ENCODE assay signal across 23 cellular contexts in genomic region chr2:99648906-99649606, GRCh38.
DNase-seq lines count a peak whose midpoint lies in the region; ATAC-seq and TF ChIP-seq lines count a peak whose summit lies in the region.
"Had no signal": no experiment of that assay in that cellular context is flagged by ENCODE, and none has a peak within 500 bp of the region (broad histone marks: within the 10 kb centered on the region; RNA-seq: fewer than 3 reads in every experiment).

No MANE protein-coding gene starts in this region.

- H2AFZ ChIP-seq in mesenchymal stem cell (ENCODE audit: low read depth, low read length), result no peak overlapping the region
- H2AFZ ChIP-seq in smooth muscle cell (ENCODE audit: low read depth), result peak overlapping the region; percentile 50

- H3K9me3 Mint-ChIP-seq in endothelial cell (ENCODE audit: unreplicated experiment), result no peaks in the 10 kb centered on the region
- H3K9me3 Mint-ChIP-seq: activated CD8-positive, alpha-beta T cell treated with anti-CD3 and anti-CD28 coated beads for 36 hours; natural killer cell treated with Interleukin-12 subunit alpha and Interleukin-12 subunit beta and Interleukin-15 and Interleukin-18, amount 100 ng/mL, for 72 hours had no signal

- H3K27ac ChIP-seq in esophagus muscularis mucosa (replicated peaks in 1 of 4), result peak overlapping the region; percentile 10 to 66 (median 52)
- H3K27ac ChIP-seq in mesenchymal stem cell (ENCODE audit: low read length, poor library complexity, severe bottlenecking), result no peak overlapping the region
- H3K27ac ChIP-seq in smooth muscle cell (ENCODE audit: low read depth), result peak overlapping the region; percentile 82
- H3K27ac ChIP-seq: epithelial cell of prostate, HL-60 had no signal

- H3K79me2 ChIP-seq in smooth muscle cell (ENCODE audit: low read depth), result no peaks in the 10 kb centered on the region

- peaks cover 3% of the 10 kb centered on the region for H3K79me1 ChIP-seq in mesenchymal stem cell (replicated peaks; ENCODE audit: low read length, poor library complexity, severe bottlenecking)

- H4K8ac ChIP-seq in mesenchymal stem cell (ENCODE audit: low read length), result no peak overlapping the region

- ATAC-seq in GM18498 (IDR thresholded peaks at IDR 0.05; ENCODE audit: unreplicated experiment) (no peak), HG02763 (IDR thresholded peaks at IDR 0.05; ENCODE audit: unreplicated experiment) (no peak)
- ATAC-seq: activated CD8-positive, alpha-beta T cell treated with anti-CD3 and anti-CD28 coated beads for 36 hours; natural killer cell treated with Interleukin-12 subunit alpha and Interleukin-12 subunit beta and Interleukin-15 and Interleukin-18, amount 100 ng/mL, for 72 hours had no signal

- H3K27me3 ChIP-seq in esophagus muscularis mucosa, result no peaks in the 10 kb centered on the region
- H3K27me3 ChIP-seq in mesenchymal stem cell (ENCODE audit: control insufficient read depth in 1 of 2, insufficient read depth in 1 of 2, low read length in 2 of 2), result peaks cover 0 to 47% of the 10 kb centered on the region in 2 experiments
- H3K27me3 ChIP-seq in smooth muscle cell (ENCODE audit: low read depth), result no peaks in the 10 kb centered on the region
- H3K27me3 ChIP-seq: dorsolateral prefrontal cortex had no signal

- peaks cover 3% of the 10 kb centered on the region for H3K27me3 Mint-ChIP-seq in endothelial cell (ENCODE audit: unreplicated experiment)
- H3K27me3 Mint-ChIP-seq: activated CD8-positive, alpha-beta T cell treated with anti-CD3 and anti-CD28 coated beads for 36 hours; CD4-positive, alpha-beta memory T cell; progenitor cell of endocrine pancreas had no signal

- peaks cover 6% of the 10 kb centered on the region for H3K4me1 Mint-ChIP-seq in endothelial cell (ENCODE audit: unreplicated experiment)
- H3K4me1 Mint-ChIP-seq: CD4-positive, alpha-beta memory T cell had no signal

- no peak overlapping the region for H2AK5ac ChIP-seq in mesenchymal stem cell (ENCODE audit: low read length, severe bottlenecking)

- H4K91ac ChIP-seq in mesenchymal stem cell (ENCODE audit: low read length), result no peak overlapping the region

- H3K36me3 Mint-ChIP-seq in endothelial cell (ENCODE audit: low read depth, unreplicated experiment), result no peaks in the 10 kb centered on the region
- H3K36me3 Mint-ChIP-seq: CD4-positive, alpha-beta memory T cell; natural killer cell treated with Interleukin-12 subunit alpha and Interleukin-12 subunit beta and Interleukin-15 and Interleukin-18, amount 100 ng/mL, for 72 hours had no signal

- H3K4me1 ChIP-seq in esophagus muscularis mucosa (peaks cover 16 to 39% (median 32%) of the 10 kb centered on the region in 4 donors), mesenchymal stem cell (ENCODE audit: control insufficient read depth, insufficient read depth, low read depth, low read length) (peaks cover 11% of the 10 kb centered on the region), smooth muscle cell (ENCODE audit: low read depth) (no peaks in the 10 kb centered on the region)

- H3K27ac Mint-ChIP-seq in endothelial cell (ENCODE audit: unreplicated experiment), result no peak overlapping the region
- H3K27ac Mint-ChIP-seq: activated CD8-positive, alpha-beta T cell treated with anti-CD3 and anti-CD28 coated beads for 36 hours; CD4-positive, alpha-beta memory T cell; natural killer cell treated with Interleukin-12 subunit alpha and Interleukin-12 subunit beta and Interleukin-15 and Interleukin-18, amount 100 ng/mL, for 72 hours; progenitor cell of endocrine pancreas had no signal

- no peak for TF ChIP-seq POLR2A in esophagus muscularis mucosa (IDR thresholded peaks at IDR 0.05; ENCODE audit: low read depth)

- H3K36me3 ChIP-seq in esophagus muscularis mucosa (no peaks in the 10 kb centered on the region), mesenchymal stem cell (ENCODE audit: control insufficient read depth in 1 of 2, insufficient read depth in 2 of 2, low read depth in 1 of 2, low read length in 2 of 2) (peaks cover 0 to 2% of the 10 kb centered on the region in 2 experiments), smooth muscle cell (ENCODE audit: low read depth) (no peaks in the 10 kb centered on the region)

- no peak for TF ChIP-seq RAD21 in Ishikawa (IDR thresholded peaks at IDR 0.05; ENCODE audit: low read depth)

- 53% methylated on average over 9 of the region's 9 CpGs for WGBS in esophagus muscularis mucosa
- 97% methylated on average over 8 of the region's 9 CpGs for WGBS in mesenchymal stem cell
- 89% methylated on average over 9 of the region's 9 CpGs for WGBS in smooth muscle cell (ENCODE audit: low lambda C conversion rate)

- H3K9me3 ChIP-seq in esophagus muscularis mucosa (no peaks in the 10 kb centered on the region), mesenchymal stem cell (ENCODE audit: control insufficient read depth, low read length) (no peaks in the 10 kb centered on the region), smooth muscle cell (replicated peaks; ENCODE audit: low read depth) (no peaks in the 10 kb centered on the region)

- DNase-seq in esophagus muscularis mucosa (ENCODE audit: extremely low spot score) (peak; percentile 75), mesenchymal stem cell (no peak), smooth muscle cell (lab: John Stamatoyannopoulos, UW; ENCODE audit: unreplicated experiment) (no peak), endothelial cell (ENCODE audit: low spot score) (no peak), AG08396 (ENCODE audit: low spot score) (no peak)
- DNase-seq: activated CD4-positive, CD25-positive, alpha-beta regulatory T cell treated with anti-CD3 and anti-CD28 coated beads, Interleukin-2, amount 50 U/mL, for 72 hours; activated CD8-positive, alpha-beta T cell treated with anti-CD3 and anti-CD28 coated beads for 36 hours; CD4-positive, alpha-beta memory T cell; GDM1; kidney; mesendoderm; NCI-H1436 treated with DMSO at 0.1 percent for 48 hours; NCI-H2171; NCI-H526 treated with DMSO at 0.1 percent for 48 hours; stimulated activated CD4-positive, alpha-beta T cell treated with anti-CD3 and anti-CD28 coated beads, Interleukin-1b, Interleukin-23, amount 100 ng/mL, for 48 hours had no signal

- no peak overlapping the region for H3K14ac ChIP-seq in mesenchymal stem cell (ENCODE audit: low read length in 2 of 2)

- peak overlapping the region; percentile 34 for H3K9ac ChIP-seq in mesenchymal stem cell (ENCODE audit: low read length)
- H3K9ac ChIP-seq in smooth muscle cell (ENCODE audit: low read depth), result no peak overlapping the region

- H3K23ac ChIP-seq in mesenchymal stem cell (ENCODE audit: low read length in 2 of 2), result no peak overlapping the region

- H3K4me2 ChIP-seq in mesenchymal stem cell (ENCODE audit: low read length, poor library complexity, severe bottlenecking) (no peak overlapping the region), smooth muscle cell (no peak overlapping the region)

- H4K20me1 ChIP-seq in smooth muscle cell (ENCODE audit: low read depth), result no peaks in the 10 kb centered on the region

- H2BK120ac ChIP-seq in mesenchymal stem cell (ENCODE audit: low read depth, low read length), result no peak overlapping the region

- TF ChIP-seq CTCF in esophagus muscularis mucosa (IDR thresholded peaks at IDR 0.05), result no peak
- TF ChIP-seq CTCF in smooth muscle cell (IDR thresholded peaks at IDR 0.05; ENCODE audit: borderline replicate concordance, insufficient read depth, poor library complexity, severe bottlenecking), result no peak
- TF ChIP-seq CTCF in endothelial cell (IDR thresholded peaks at IDR 0.05; ENCODE audit: unreplicated experiment), result no peak

- H3F3A ChIP-seq in smooth muscle cell (ENCODE audit: low read depth), result peaks cover 5% of the 10 kb centered on the region

- no peak overlapping the region for H3K4ac ChIP-seq in mesenchymal stem cell (ENCODE audit: low read depth in 1 of 2, low read length in 2 of 2)

- H3K18ac ChIP-seq in mesenchymal stem cell (ENCODE audit: low read depth in 1 of 2, low read length in 2 of 2), result no peak overlapping the region

- H3K4me3 Mint-ChIP-seq in endothelial cell (ENCODE audit: unreplicated experiment), result no peak overlapping the region
- H3K4me3 Mint-ChIP-seq: activated CD8-positive, alpha-beta T cell treated with anti-CD3 and anti-CD28 coated beads for 36 hours; CD4-positive, alpha-beta memory T cell; natural killer cell treated with Interleukin-12 subunit alpha and Interleukin-12 subunit beta and Interleukin-15 and Interleukin-18, amount 100 ng/mL, for 72 hours had no signal

- no peak overlapping the region for H2BK15ac ChIP-seq in mesenchymal stem cell (ENCODE audit: low read depth, poor library complexity, severe bottlenecking)

- no peak overlapping the region for H2BK5ac ChIP-seq in mesenchymal stem cell (ENCODE audit: low read depth, low read length, poor library complexity, severe bottlenecking)

- H3K4me3 ChIP-seq in esophagus muscularis mucosa, result no peak overlapping the region
- H3K4me3 ChIP-seq in mesenchymal stem cell (ENCODE audit: insufficient read depth in 1 of 2, low read depth in 1 of 2, low read length in 2 of 2), result no peak overlapping the region
- no peak overlapping the region for H3K4me3 ChIP-seq in smooth muscle cell
- H3K4me3 ChIP-seq: dorsolateral prefrontal cortex had no signal

- no peak overlapping the region for H2BK12ac ChIP-seq in mesenchymal stem cell (ENCODE audit: low read length in 2 of 2)

- intact Hi-C loops in esophagus muscularis mucosa (cut with DNase I), result no loop called here

- TF ChIP-seq EP300 in Ishikawa (IDR thresholded peaks at IDR 0.05; ENCODE audit: borderline replicate concordance) (no peak), esophagus muscularis mucosa (IDR thresholded peaks at IDR 0.05) (no peak)

TF ChIP-seq in Ishikawa, 13 proteins besides CTCF, POLR2A, EP300 and RAD21:
- TF ChIP-seq TAF1 (IDR thresholded peaks at IDR 0.05; ENCODE audit: low read depth), result no peak
- 0 out of 2 replicates have a peak, but pooled peaks have one; percentile 24 for TF ChIP-seq CEBPB (IDR thresholded peaks at IDR 0.05)
